In genomic region chr1:32147799-32148198, GRCh38 we compare ENCODE assay signal across 1 cellular context. TPM values are rescaled to one million over a fixed set of nuclear protein-coding genes. Genes with fewer than 3 reads are reported as not detected.
"Had no signal": no experiment of that assay in that cellular context is flagged by ENCODE, and none has a peak within 500 bp of the region (broad histone marks: within the 10 kb centered on the region; RNA-seq: fewer than 3 reads in every experiment).

No MANE protein-coding gene starts in this region.

RNA-seq across cellular contexts. Expression of gene IQCC, which starts 57.7 kb away (rescaled TPM):
- total RNA-seq: vagina had no signal
